ENCODE assay signal across 13 cellular contexts in genomic region chr6:30774701-30775100, GRCh38.
"Had no signal": no experiment of that assay in that cellular context is flagged by ENCODE, and none has a peak within 500 bp of the region (broad histone marks: within the 10 kb centered on the region; RNA-seq: fewer than 3 reads in every experiment).

No MANE protein-coding gene starts in this region.

- H3K79me2 ChIP-seq: hepatocyte had no signal

- H3K27me3 ChIP-seq: gastroesophageal sphincter, hepatocyte, right lobe of liver had no signal

- H3K4me2 ChIP-seq: hepatocyte had no signal

- H3K9me3 ChIP-seq: gastroesophageal sphincter, right lobe of liver had no signal

- DNase-seq: activated B cell treated with CpG ODN at 0.5 μM for 24 hours; activated CD4-positive, alpha-beta T cell treated with anti-CD3 and anti-CD28 coated beads, Interleukin-2, amount 50 U/mL, for 1 hour; activated naive CD8-positive, alpha-beta T cell treated with anti-CD3 and anti-CD28 coated beads, Interleukin-2, amount 10 ng/mL, durations not matched to agents 7 days and 5 days; anterior cingulate cortex; effector CD4-positive, alpha-beta T cell; kidney; naive B cell; right lobe of liver; stimulated activated CD4-positive, alpha-beta T cell treated with anti-CD3 and anti-CD28 coated beads, Interleukin-12 subunit alpha, Interleukin-12 subunit beta, amount 100 ng/mL, for 4 hours; stimulated activated CD4-positive, alpha-beta T cell treated with anti-CD3 and anti-CD28 coated beads, Interleukin-4, amount 100 ng/mL, for 24 hours; T-helper 17 cell had no signal

- H3K4me3 ChIP-seq: gastroesophageal sphincter, hepatocyte, right lobe of liver had no signal

- H3K36me3 ChIP-seq: gastroesophageal sphincter, right lobe of liver had no signal

- ATAC-seq: gastroesophageal sphincter, right lobe of liver, T-helper 17 cell had no signal

- H2AFZ ChIP-seq: hepatocyte had no signal

- H3K27ac ChIP-seq: hepatocyte, right lobe of liver had no signal
